ENCODE assay signal across 19 cellular contexts in genomic region chr15:56393277-56393676, GRCh38. TPM values are rescaled to one million over a fixed set of nuclear protein-coding genes. Genes with fewer than 3 reads are reported as not detected.
DNase-seq lines count a peak whose midpoint lies in the region; ATAC-seq, FAIRE-seq and TF ChIP-seq lines count a peak whose summit lies in the region.
"Had no signal": no experiment of that assay in that cellular context is flagged by ENCODE, and none has a peak within 500 bp of the region (broad histone marks: within the 10 kb centered on the region; RNA-seq: fewer than 3 reads in every experiment).

No MANE protein-coding gene starts in this region.

- H3K79me2 ChIP-seq in GM12878 (ENCODE audit: control insufficient read depth, insufficient read depth, low read length), result no peaks in the 10 kb centered on the region

- WGBS in A549 (ENCODE audit: missing lambda C conversion rate), result 97% methylated on average over 1 of the region's 1 CpG
- WGBS in GM12878 (ENCODE audit: insufficient coverage, insufficient replicate concordance, low lambda C conversion rate, missing lambda C conversion rate), result 96% methylated on average over 1 of the region's 1 CpG
- 10 to 69% (median 45%) methylated on average over 1 of the region's 1 CpG for WGBS in small intestine, 3 donors

- TF ChIP-seq RAD21 in A549 (conservative IDR thresholded peaks at IDR 0.05 in 1 of 2, IDR thresholded peaks at IDR 0.05 in 1 of 2), result no peak
- no peak for TF ChIP-seq RAD21 in GM12878 (IDR thresholded peaks at IDR 0.05; ENCODE audit: insufficient read depth, low read depth, low read length)

- POLR2A ChIA-PET in A549 (lab: Yijun Ruan, JAX), result no interaction called here
- POLR2A ChIA-PET in GM12878 (lab: Charles Lee), result no interaction called here

- SMC1A ChIA-PET in GM12878 (lab: Charles Lee; ENCODE audit: uncharacterized antibody, unreplicated experiment), result no interaction called here

- no peak for TF ChIP-seq POLR2A in A549 (IDR thresholded peaks at IDR 0.05; ENCODE audit: low read length)
- no peak for TF ChIP-seq POLR2A in GM12878 (IDR thresholded peaks at IDR 0.05; ENCODE audit: low read depth, low read length)

- TF ChIP-seq EP300 in A549 (IDR thresholded peaks at IDR 0.05), result no peak
- TF ChIP-seq EP300 in GM12878 (IDR thresholded peaks at IDR 0.05; ENCODE audit: borderline replicate concordance in 1 of 2, control insufficient read depth in 1 of 2, low read depth in 2 of 2, low read length in 2 of 2), result no peak

- intact Hi-C loops in GM12878 (cut with micrococcal nuclease; ENCODE audit: unreplicated experiment), result no loop called here

- H3K27ac ChIP-seq in A549 (no peak overlapping the region), SK-N-MC (0 out of 2 replicates have a peak overlapping the region, but pooled peaks have one; percentile 6), GM12878 (ENCODE audit: control insufficient read depth, insufficient read depth) (no peak overlapping the region), small intestine (ENCODE audit: low read depth in 1 of 2, low read length in 1 of 2) (no peak overlapping the region)
- H3K27ac ChIP-seq: 22Rv1; BLaER1 treated with 17β-estradiol and CSF1 and Interleukin-3, amounts not matched to agents 10 nM and 100 nM; C4-2B had no signal

- in situ Hi-C loops in GM12878 (cut with MboI), result no loop called here

- H3K36me3 ChIP-seq in SK-N-MC (ENCODE audit: insufficient read depth, low read length) (no peaks in the 10 kb centered on the region), GM12878 (ENCODE audit: control insufficient read depth in 2 of 2, insufficient read depth in 2 of 2, low read length in 1 of 2) (peaks cover 0 to 3% of the 10 kb centered on the region in 2 experiments; a peak in 2 of 4 replicates), small intestine (ENCODE audit: control insufficient read depth in 2 of 2, insufficient read depth in 2 of 2, low read length in 2 of 2) (no peaks in the 10 kb centered on the region)
- H3K36me3 ChIP-seq: BLaER1 treated with 17β-estradiol and CSF1 and Interleukin-3, amounts not matched to agents 10 nM and 100 nM had no signal

- ATAC-seq in A549 (no peak), GM12878 (no peak), GM21529 (IDR thresholded peaks at IDR 0.05; ENCODE audit: unreplicated experiment) (no peak), GM18861 (IDR thresholded peaks at IDR 0.05; ENCODE audit: unreplicated experiment) (no peak)
- ATAC-seq: CD8-positive, alpha-beta T cell had no signal

- H3K27me3 ChIP-seq in GM12878 (replicated peaks in 1 of 2; ENCODE audit: control insufficient read depth in 2 of 2, insufficient read depth in 2 of 2, low read length in 1 of 2) (no peaks in the 10 kb centered on the region), small intestine (ENCODE audit: control insufficient read depth in 2 of 2, insufficient read depth in 2 of 2, low read length in 2 of 2) (no peaks in the 10 kb centered on the region)
- H3K27me3 ChIP-seq: BLaER1 treated with 17β-estradiol and CSF1 and Interleukin-3, amounts not matched to agents 10 nM and 100 nM had no signal

- TF ChIP-seq CTCF in A549 (IDR thresholded peaks at IDR 0.05), result no peak
- TF ChIP-seq CTCF in GM12878 (IDR thresholded peaks at IDR 0.05 in 2 of 3, conservative IDR thresholded peaks at IDR 0.05 in 1 of 3; ENCODE audit: control insufficient read depth in 2 of 3, extremely low read depth in 1 of 3, insufficient read depth in 1 of 3, low read depth in 3 of 3, low read length in 3 of 3), result no peak

- H3K9me3 ChIP-seq in A549 (no peaks in the 10 kb centered on the region), SK-N-MC (ENCODE audit: low read depth, low read length) (no peaks in the 10 kb centered on the region), GM12878 (replicated peaks; ENCODE audit: control insufficient read depth, insufficient read depth, low read length) (peaks cover 11% of the 10 kb centered on the region; the same call in 2 of the 3 replicates), small intestine (ENCODE audit: control insufficient read depth, low read depth) (no peaks in the 10 kb centered on the region)
- H3K9me3 ChIP-seq: Caco-2 had no signal

- no peak overlapping the region for H3K4me3 ChIP-seq in A549
- no peak overlapping the region for H3K4me3 ChIP-seq in SK-N-MC
- H3K4me3 ChIP-seq in GM12878, result no peak overlapping the region
- H3K4me3 ChIP-seq in small intestine (ENCODE audit: low read depth in 1 of 2, low read length in 2 of 2), result no peak overlapping the region
- H3K4me3 ChIP-seq: BLaER1 treated with 17β-estradiol and CSF1 and Interleukin-3, amounts not matched to agents 10 nM and 100 nM had no signal

- RAD21 ChIA-PET in GM12878 (lab: Charles Lee; ENCODE audit: unreplicated experiment), result no interaction called here

- BruUV-seq in GM12878 (replicated peaks; lab: Mats Ljungman, UMichigan), result no TSS peak

- CTCF ChIA-PET in A549 (lab: Yijun Ruan, JAX), result interaction anchor here (0.9 kb wide), 1 partner anchor 35 kb away, joined by 3 read pairs; no protein-coding TSS in a partner anchor
- CTCF ChIA-PET in GM12878 (lab: Yijun Ruan, JAX), result no interaction called here

- H3K4me2 ChIP-seq in A549 (no peak overlapping the region), GM12878 (ENCODE audit: control insufficient read depth, insufficient read depth) (no peak overlapping the region)
- H3K4me2 ChIP-seq: BLaER1 treated with 17β-estradiol and CSF1 and Interleukin-3, amounts not matched to agents 10 nM and 100 nM had no signal

- H3K4me1 ChIP-seq in A549 (no peaks in the 10 kb centered on the region), GM12878 (ENCODE audit: control insufficient read depth, insufficient read depth, low read length) (no peaks in the 10 kb centered on the region), small intestine (ENCODE audit: control insufficient read depth in 2 of 2, insufficient read depth in 1 of 2, low read depth in 1 of 2, low read length in 1 of 2) (peaks cover 0 to 6% of the 10 kb centered on the region in 2 donors)
- H3K4me1 ChIP-seq: BLaER1 treated with 17β-estradiol and CSF1 and Interleukin-3, amounts not matched to agents 10 nM and 100 nM; Caco-2 had no signal

- FAIRE-seq in A549 (lab: Jason Lieb, UNC) (peak; percentile 43), GM12878 (lab: Jason Lieb, UNC) (peak; percentile 7), small intestine (lab: Jason Lieb, UNC) (no peak)
- FAIRE-seq: D721Med, G401.6 had no signal

- H3K9ac ChIP-seq in SK-N-MC (ENCODE audit: insufficient read length) (no peak overlapping the region), GM12878 (ENCODE audit: control insufficient read depth, insufficient read depth, low read length) (no peak overlapping the region)
- H3K9ac ChIP-seq: BLaER1 treated with 17β-estradiol and CSF1 and Interleukin-3, amounts not matched to agents 10 nM and 100 nM had no signal

- DNase-seq in A549 (ENCODE audit: low read depth in 1 of 2, low spot score in 1 of 2) (no peak), SK-N-MC (ENCODE audit: low read depth, low spot score) (no peak), GM12878 (ENCODE audit: low read depth, low spot score) (no peak), small intestine (peak; percentile 68), Ammon's horn (ENCODE audit: low spot score) (no peak)
- DNase-seq: ACHN; Caco-2; Calu3; CD4-positive, alpha-beta T cell; CD8-positive, alpha-beta T cell; DMS79 treated with DMSO at 0.1 percent for 48 hours; GF-D8 had no signal

- H2AFZ ChIP-seq in GM12878 (ENCODE audit: control insufficient read depth, low read depth, low read length), result no peak overlapping the region

- H4K20me1 ChIP-seq in GM12878 (ENCODE audit: control insufficient read depth, insufficient read depth), result no peaks in the 10 kb centered on the region
- H4K20me1 ChIP-seq: BLaER1 treated with 17β-estradiol and CSF1 and Interleukin-3, amounts not matched to agents 10 nM and 100 nM had no signal

TF ChIP-seq in A549, 52 proteins besides CTCF, POLR2A, EP300 and RAD21:
- TF ChIP-seq HES2 (IDR thresholded peaks at IDR 0.05), result no peak

TF ChIP-seq in GM12878, 131 proteins besides CTCF, POLR2A, EP300 and RAD21 (continues in another document):
- no peak for TF ChIP-seq NKRF (conservative IDR thresholded peaks at IDR 0.05)

RNA-seq across cellular contexts. Expression of gene TEX9, which starts 28.1 kb away (rescaled TPM):
- polyA plus RNA-seq in A549 (2011; rRNA removed), result 8.3 and 13.3 TPM in 2 replicates
- 1.2 and 1.5 TPM in 2 replicates for polyA plus RNA-seq in A549 (2012; cell fraction: cytosol; rRNA removed)
- polyA plus RNA-seq in A549 (2012; cell fraction: nucleus; rRNA removed), result 1.2 and 2.8 TPM in 2 replicates
- polyA plus RNA-seq in A549 (2017; fragmentation: RNase III; extraction: RNeasy Plus Mini Kit Qiagen cat#74134 plus additional on column Dnase treatment), result 7.7 to 9.8 TPM (median 8.5 TPM) in 3 replicates
- 11.3 and 12.4 TPM in 2 replicates for polyA minus RNA-seq in A549 (2011; rRNA and poly(A)+ RNA removed)
- 142 and 154 TPM in 2 replicates for total RNA-seq in GM12878 (2013; cell fraction: nucleolus; rRNA removed)
- 70.4 and 103 TPM in 2 replicates for total RNA-seq in GM12878 (2014; rRNA removed)
- total RNA-seq in GM12878 (2014; rRNA removed; fragmentation: Illumina TruSeq; extraction: Trizol), result 143 and 155 TPM in 2 replicates
- 72.3 and 75.2 TPM in 2 replicates for total RNA-seq in GM12878 (2021)
- 14.1 TPM for polyA plus RNA-seq in GM12878 (2011; ENCODE audit: low read depth)
- polyA plus RNA-seq in GM12878 (2011; rRNA removed), result 9.0 and 16.6 TPM in 2 replicates
- 1.5 and 2.2 TPM in 2 replicates for polyA plus RNA-seq in GM12878 (2011; cell fraction: cytosol; rRNA removed)
- 7.7 and 11.0 TPM in 2 replicates for polyA plus RNA-seq in GM12878 (2011; cell fraction: nucleus; rRNA removed)
- 23.4 and 28.9 TPM in 2 replicates for polyA plus RNA-seq in GM12878 (2012)
- polyA plus RNA-seq in GM12878 (2014; fragmentation: Illumina TruSeq; extraction: Trizol), result 121 and 170 TPM in 2 replicates
- 10 to 100 TPM; 69.6 to 74.3 TPM for polyA plus RNA-seq in GM12878 (2014; fragmentation: Nextera tagmentation; extraction: Ambion mirVana)
- polyA plus RNA-seq in GM12878 (2014; rRNA removed), result 38.9 and 55.2 TPM in 2 replicates
- polyA plus RNA-seq in GM12878 (2016; fragmentation: Nextera tagmentation; extraction: Ambion mirVana), result 10 to 100 TPM; 53.9 to 59.1 TPM
- polyA minus RNA-seq in GM12878 (2011; rRNA and poly(A)+ RNA removed), result 6.9 and 7.9 TPM in 2 replicates
- polyA minus RNA-seq in GM12878 (2011; cell fraction: cytosol; rRNA and poly(A)+ RNA removed), result 1.9 and 3.0 TPM in 2 replicates
- 18.1 and 42.0 TPM in 2 replicates for polyA minus RNA-seq in GM12878 (2011; cell fraction: nucleus; rRNA and poly(A)+ RNA removed)
- 1 to 10 TPM; 1.4 to 7.3 (median 6.7) TPM for polyA plus RNA-seq in small intestine
